In the genomic region with DNA sequence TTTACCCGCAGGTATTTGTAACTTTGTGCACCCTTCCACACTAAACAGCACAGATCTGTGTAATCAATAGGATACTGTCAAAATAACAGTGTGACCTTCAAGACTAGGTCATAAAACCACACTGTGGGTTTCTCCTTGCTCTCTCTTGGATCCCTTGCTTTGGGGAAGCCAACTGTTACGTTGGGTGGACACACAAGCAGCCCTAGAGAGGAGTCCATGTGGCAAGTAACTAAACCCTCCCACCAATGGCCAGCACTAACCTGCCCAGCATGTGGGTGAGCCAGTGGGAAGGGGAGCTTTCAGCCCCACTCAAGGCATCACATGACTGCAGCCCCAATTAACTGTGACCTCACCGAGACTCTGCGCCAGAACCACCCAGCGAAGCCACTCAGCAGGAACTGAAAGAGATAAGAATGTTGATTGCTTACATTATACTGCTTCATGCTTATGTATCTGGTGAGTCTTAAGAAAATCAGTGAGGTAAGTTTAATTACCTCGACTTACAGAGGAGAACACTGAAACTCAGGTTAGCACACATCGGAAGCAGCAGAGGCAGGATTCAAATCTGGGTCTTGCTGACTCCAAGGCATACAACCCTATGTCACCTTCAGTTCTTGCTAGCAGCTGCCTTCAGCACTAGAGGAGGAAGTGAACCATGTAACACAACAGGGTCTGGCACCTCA, we compare ENCODE assay signal across 9 cellular contexts. TPM values are rescaled to one million over a fixed set of nuclear protein-coding genes. Genes with fewer than 3 reads are reported as not detected.
A peak's percentile ranks its signal among the peaks of the same experiment; 100 is the strongest.
DNase-seq lines count a peak whose midpoint lies in the region; ATAC-seq, FAIRE-seq and TF ChIP-seq lines count a peak whose summit lies in the region.
"Had no signal": no experiment of that assay in that cellular context is flagged by ENCODE, and none has a peak within 500 bp of the region (broad histone marks: within the 10 kb centered on the region; RNA-seq: fewer than 3 reads in every experiment).

No MANE protein-coding gene starts in this region.

- no peaks in the 10 kb centered on the region for H3K79me2 ChIP-seq in HCT116 (ENCODE audit: insufficient read depth, low read length)

- no peak for DNase-seq in HCT116 (ENCODE audit: low read depth, low spot score)
- peak; percentile 83 for DNase-seq in MV-4-11 (lab: John Stamatoyannopoulos, UW)
- peak; percentile 57 for DNase-seq in activated naive CD4-positive, alpha-beta T cell treated with anti-CD3 and anti-CD28 coated beads for 36 hours
- no peak for DNase-seq in ascending aorta (ENCODE audit: low spot score in 2 of 2)
- DNase-seq in nucleus accumbens (lab: John Stamatoyannopoulos, UW), result no peak
- DNase-seq in urothelium cell line (ENCODE audit: low spot score), result no peak

- ATAC-seq in GM18520 (IDR thresholded peaks at IDR 0.05; ENCODE audit: unreplicated experiment), result peak; percentile 70
- peak; percentile 30; the same call in 1 of the 2 replicates for ATAC-seq in HCT116
- ATAC-seq in stimulated activated memory B cell treated with anti-CD40 and anti-IgM and Interleukin-4, amounts not matched to agents 10 μg/mL and 1 μg/mL and 100 μg/mL, for 72 hours, result peak; percentile 94

- POLR2A ChIA-PET in HCT116 (lab: Charles Lee), result interaction anchor here (0.9 kb wide), 1 partner anchor 15 kb away, joined by 3 read pairs; a partner anchor contains a TSS

- no peak for TF ChIP-seq RAD21 in HCT116 (IDR thresholded peaks at IDR 0.05; ENCODE audit: low read depth)

- H3K4me3 ChIP-seq in HCT116 (replicated peaks in 1 of 2; ENCODE audit: low read depth in 1 of 2, low read length in 2 of 2) (peak overlapping the region in 1 of 2 experiments; percentile 45; a peak in 1 of 4 replicates), ascending aorta (no peak overlapping the region)
- H3K4me3 ChIP-seq: thoracic aorta had no signal

- peak overlapping the region; percentile 17 for H3K27ac Mint-ChIP-seq in activated naive CD4-positive, alpha-beta T cell treated with anti-CD3 and anti-CD28 coated beads for 36 hours
- peak overlapping the region; percentile 75 for H3K27ac Mint-ChIP-seq in stimulated activated memory B cell treated with anti-CD40 and anti-IgM and Interleukin-4, amounts not matched to agents 10 μg/mL and 1 μg/mL and 100 μg/mL, for 72 hours

- H3K4me1 Mint-ChIP-seq in activated naive CD4-positive, alpha-beta T cell treated with anti-CD3 and anti-CD28 coated beads for 36 hours (ENCODE audit: low read depth), result peaks cover 57% of the 10 kb centered on the region
- H3K4me1 Mint-ChIP-seq in stimulated activated memory B cell treated with anti-CD40 and anti-IgM and Interleukin-4, amounts not matched to agents 10 μg/mL and 1 μg/mL and 100 μg/mL, for 72 hours, result peaks cover 31% of the 10 kb centered on the region

- RAD21 ChIA-PET in HCT116 (lab: Charles Lee; ENCODE audit: low non-redundant PET in 1 of 2, low total read pairs in 2 of 2, uncharacterized antibody in 2 of 2, unreplicated experiment in 2 of 2), result no interaction called here

- CTCF ChIA-PET in HCT116 (lab: Charles Lee), result interaction anchor here (1.5 kb wide), 1 partner anchor 44 kb away, joined by 4 read pairs; no protein-coding TSS in a partner anchor
- CTCF ChIA-PET in activated naive CD4-positive, alpha-beta T cell treated with anti-CD3 and anti-CD28 coated beads for 36 hours (lab: Charles Lee), result interaction anchor here (0.6 to 1.3 kb wide), 2 partner anchors 9 to 60 kb away, joined by 3 to 4 read pairs; no protein-coding TSS in a partner anchor

- intact Hi-C loops in HCT116 (cut with micrococcal nuclease) (loop anchor here (2.0 kb wide), 1 partner anchor 14 kb away; a partner anchor contains a TSS), ascending aorta (cut with DNase I) (no loop called here)
- intact Hi-C loops in activated naive CD4-positive, alpha-beta T cell treated with anti-CD3 and anti-CD28 coated beads for 36 hours (cut with micrococcal nuclease), result loop anchor here (1.0 to 10.0 kb wide), 8 partner anchors 10 to 1278 kb away; a partner anchor contains a TSS

- H3K9me3 ChIP-seq in HCT116 (ENCODE audit: control insufficient read depth in 1 of 2, insufficient read depth in 1 of 2, low read depth in 1 of 2, low read length in 2 of 2) (no peaks in the 10 kb centered on the region), ascending aorta (no peaks in the 10 kb centered on the region)
- H3K9me3 ChIP-seq: thoracic aorta had no signal

- TF ChIP-seq CTCF in HCT116 (IDR thresholded peaks at IDR 0.05 in 2 of 3, conservative IDR thresholded peaks at IDR 0.05 in 1 of 3; ENCODE audit: borderline replicate concordance in 1 of 3, insufficient read depth in 1 of 3, low read depth in 2 of 3, low read length in 2 of 3) (no peak), ascending aorta (IDR thresholded peaks at IDR 0.05) (no peak)

- TF ChIP-seq POLR2A in HCT116 (IDR thresholded peaks at IDR 0.05; ENCODE audit: borderline replicate concordance, extremely low read depth, insufficient read depth, insufficient read length), result no peak

- peak overlapping the region; percentile 73 for H3K4me2 ChIP-seq in HCT116 (ENCODE audit: low read length)

- no peaks in the 10 kb centered on the region for H3K36me3 Mint-ChIP-seq in activated naive CD4-positive, alpha-beta T cell treated with anti-CD3 and anti-CD28 coated beads for 36 hours (ENCODE audit: low read depth)
- H3K36me3 Mint-ChIP-seq in stimulated activated memory B cell treated with anti-CD40 and anti-IgM and Interleukin-4, amounts not matched to agents 10 μg/mL and 1 μg/mL and 100 μg/mL, for 72 hours, result no peaks in the 10 kb centered on the region

- no peaks in the 10 kb centered on the region for H3K27me3 Mint-ChIP-seq in activated naive CD4-positive, alpha-beta T cell treated with anti-CD3 and anti-CD28 coated beads for 36 hours (ENCODE audit: low read depth)
- no peaks in the 10 kb centered on the region for H3K27me3 Mint-ChIP-seq in stimulated activated memory B cell treated with anti-CD40 and anti-IgM and Interleukin-4, amounts not matched to agents 10 μg/mL and 1 μg/mL and 100 μg/mL, for 72 hours

- FAIRE-seq in urothelium cell line (lab: Jason Lieb, UNC), result no peak

- no peaks in the 10 kb centered on the region for H3K9me3 Mint-ChIP-seq in activated naive CD4-positive, alpha-beta T cell treated with anti-CD3 and anti-CD28 coated beads for 36 hours
- no peaks in the 10 kb centered on the region for H3K9me3 Mint-ChIP-seq in stimulated activated memory B cell treated with anti-CD40 and anti-IgM and Interleukin-4, amounts not matched to agents 10 μg/mL and 1 μg/mL and 100 μg/mL, for 72 hours

- peak overlapping the region; percentile 32 for H3K4me3 Mint-ChIP-seq in activated naive CD4-positive, alpha-beta T cell treated with anti-CD3 and anti-CD28 coated beads for 36 hours
- peak overlapping the region; percentile 67 for H3K4me3 Mint-ChIP-seq in stimulated activated memory B cell treated with anti-CD40 and anti-IgM and Interleukin-4, amounts not matched to agents 10 μg/mL and 1 μg/mL and 100 μg/mL, for 72 hours

- H3K4me1 ChIP-seq in HCT116 (ENCODE audit: control insufficient read depth in 1 of 2, insufficient read depth in 2 of 2, low read length in 2 of 2) (peaks cover 2 to 22% of the 10 kb centered on the region in 2 experiments; a peak in 3 of 4 replicates), ascending aorta (no peaks in the 10 kb centered on the region)

- BruUV-seq in HCT116 (replicated peaks; lab: Mats Ljungman, UMichigan), result no TSS peak

- H3K27me3 ChIP-seq in HCT116 (ENCODE audit: insufficient read depth, low read length), result no peaks in the 10 kb centered on the region
- H3K27me3 ChIP-seq in ascending aorta, result no peaks in the 10 kb centered on the region

- no peaks in the 10 kb centered on the region for H3K36me3 ChIP-seq in HCT116 (ENCODE audit: control insufficient read depth in 1 of 2, insufficient read depth in 2 of 2, low read length in 2 of 2)
- no peaks in the 10 kb centered on the region for H3K36me3 ChIP-seq in ascending aorta
- H3K36me3 ChIP-seq: thoracic aorta had no signal

- no peaks in the 10 kb centered on the region for H3K9me2 ChIP-seq in HCT116 (ENCODE audit: insufficient read depth)

- H2AFZ ChIP-seq in HCT116 (ENCODE audit: low read depth, low read length, poor library complexity, severe bottlenecking), result peak overlapping the region; percentile 95

- no peak overlapping the region for H3K27ac ChIP-seq in HCT116 (ENCODE audit: low read depth, low read length)
- H3K27ac ChIP-seq in ascending aorta, result no peak overlapping the region
- H3K27ac ChIP-seq: thoracic aorta had no signal

- no peak overlapping the region for H3K9ac ChIP-seq in HCT116 (ENCODE audit: low read length)

- H4K20me1 ChIP-seq in HCT116 (ENCODE audit: insufficient read depth), result no peaks in the 10 kb centered on the region

TF ChIP-seq in HCT116, 20 proteins besides CTCF, POLR2A, EP300 and RAD21 (continues in another document):
- TF ChIP-seq, protein P1, sequence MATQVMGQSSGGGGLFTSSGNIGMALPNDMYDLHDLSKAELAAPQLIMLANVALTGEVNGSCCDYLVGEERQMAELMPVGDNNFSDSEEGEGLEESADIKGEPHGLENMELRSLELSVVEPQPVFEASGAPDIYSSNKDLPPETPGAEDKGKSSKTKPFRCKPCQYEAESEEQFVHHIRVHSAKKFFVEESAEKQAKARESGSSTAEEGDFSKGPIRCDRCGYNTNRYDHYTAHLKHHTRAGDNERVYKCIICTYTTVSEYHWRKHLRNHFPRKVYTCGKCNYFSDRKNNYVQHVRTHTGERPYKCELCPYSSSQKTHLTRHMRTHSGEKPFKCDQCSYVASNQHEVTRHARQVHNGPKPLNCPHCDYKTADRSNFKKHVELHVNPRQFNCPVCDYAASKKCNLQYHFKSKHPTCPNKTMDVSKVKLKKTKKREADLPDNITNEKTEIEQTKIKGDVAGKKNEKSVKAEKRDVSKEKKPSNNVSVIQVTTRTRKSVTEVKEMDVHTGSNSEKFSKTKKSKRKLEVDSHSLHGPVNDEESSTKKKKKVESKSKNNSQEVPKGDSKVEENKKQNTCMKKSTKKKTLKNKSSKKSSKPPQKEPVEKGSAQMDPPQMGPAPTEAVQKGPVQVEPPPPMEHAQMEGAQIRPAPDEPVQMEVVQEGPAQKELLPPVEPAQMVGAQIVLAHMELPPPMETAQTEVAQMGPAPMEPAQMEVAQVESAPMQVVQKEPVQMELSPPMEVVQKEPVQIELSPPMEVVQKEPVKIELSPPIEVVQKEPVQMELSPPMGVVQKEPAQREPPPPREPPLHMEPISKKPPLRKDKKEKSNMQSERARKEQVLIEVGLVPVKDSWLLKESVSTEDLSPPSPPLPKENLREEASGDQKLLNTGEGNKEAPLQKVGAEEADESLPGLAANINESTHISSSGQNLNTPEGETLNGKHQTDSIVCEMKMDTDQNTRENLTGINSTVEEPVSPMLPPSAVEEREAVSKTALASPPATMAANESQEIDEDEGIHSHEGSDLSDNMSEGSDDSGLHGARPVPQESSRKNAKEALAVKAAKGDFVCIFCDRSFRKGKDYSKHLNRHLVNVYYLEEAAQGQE (IDR thresholded peaks at IDR 0.05; ENCODE audit: low read depth), result no peak
- TF ChIP-seq EZH2 (IDR thresholded peaks at IDR 0.05) (no peak), FOSL1 (IDR thresholded peaks at IDR 0.05; ENCODE audit: low read depth) (no peak), ZFX (IDR thresholded peaks at IDR 0.05) (no peak), EZH2phosphoT487 (IDR thresholded peaks at IDR 0.05; ENCODE audit: borderline replicate concordance) (no peak), CBX3 (IDR thresholded peaks at IDR 0.05; ENCODE audit: low read depth) (no peak)

RNA-seq across cellular contexts. Expression of a gene that starts 9.4 kb away (rescaled TPM):
- 23.7 TPM for total RNA-seq in HCT116 (2021; ENCODE audit: unreplicated experiment)
- 9.2 and 10.0 TPM in 2 replicates for polyA plus RNA-seq in HCT116 (2012)
- 100 to 1,000 TPM; 131 to 134 TPM for total RNA-seq in activated naive CD4-positive, alpha-beta T cell treated with anti-CD3 and anti-CD28 coated beads for 36 hours
- total RNA-seq in ascending aorta, result 25.0 TPM

Comparison
In these comparisons a context has a peak if more than half of its experiments do, and no peak if none do; other contexts are left out.
1. ATAC-seq: peak in every context shown above with its lines; median percentile 94 in stimulated activated memory B cell treated with anti-CD40 and anti-IgM and Interleukin-4, amounts not matched to agents 10 μg/mL and 1 μg/mL and 100 μg/mL, for 72 hours; 70 in GM18520; 30 in HCT116.
2. DNase-seq: peak in MV-4-11 (single experiment) and activated naive CD4-positive, alpha-beta T cell treated with anti-CD3 and anti-CD28 coated beads for 36 hours (single experiment); none in HCT116 (single experiment), ascending aorta (0 of 2), nucleus accumbens (0 of 56) and urothelium cell line (single experiment).